10 cellular contexts compared by ENCODE assay signal in the genomic region with DNA sequence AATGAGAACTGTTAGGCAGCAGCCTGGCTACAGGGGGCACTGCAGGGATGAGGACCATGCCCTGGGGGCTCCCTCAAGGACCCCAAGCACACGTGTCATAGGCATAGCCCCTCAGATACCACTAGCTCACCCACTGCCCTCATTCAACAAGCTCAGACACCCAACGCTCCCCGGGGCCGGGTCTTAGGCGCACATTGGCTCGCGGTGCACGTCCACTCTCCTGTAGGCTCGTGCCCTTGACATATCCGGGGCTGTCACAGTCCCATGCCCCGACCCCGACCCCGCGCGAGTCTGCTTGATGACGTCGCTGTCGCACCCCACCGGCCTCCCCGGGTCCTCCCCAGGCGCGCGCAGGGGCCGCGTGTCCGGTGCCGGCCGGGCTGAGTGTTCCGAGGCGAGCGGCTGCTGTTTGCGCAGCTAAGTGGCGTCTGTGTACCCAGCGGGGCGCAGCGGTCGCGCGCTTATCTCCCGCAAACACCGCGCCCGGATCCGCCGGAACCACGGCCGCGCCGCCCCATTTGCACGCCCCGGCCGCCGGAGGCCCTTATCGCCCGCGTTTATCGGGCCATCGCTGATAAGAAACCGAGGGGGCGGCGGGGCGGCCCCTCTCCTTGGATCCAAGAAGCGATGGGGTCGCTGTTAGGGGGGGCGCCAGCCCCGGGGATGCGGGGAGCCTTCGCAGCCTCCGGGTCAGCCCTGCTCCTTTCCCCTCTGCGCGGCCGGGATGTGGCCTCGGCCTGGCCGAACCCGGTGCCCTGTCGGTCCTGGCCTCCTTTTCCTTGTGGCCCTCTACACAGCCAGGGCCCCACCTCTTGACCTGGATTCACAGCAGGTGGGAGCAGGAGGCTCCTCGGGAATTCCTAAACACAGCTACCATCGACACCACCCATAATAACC. TPM values are rescaled to one million over a fixed set of nuclear protein-coding genes. Genes with fewer than 3 reads are reported as not detected.
DNase-seq lines count a peak whose midpoint lies in the region; ATAC-seq and TF ChIP-seq lines count a peak whose summit lies in the region.
"Had no signal": no experiment of that assay in that cellular context is flagged by ENCODE, and none has a peak within 500 bp of the region (broad histone marks: within the 10 kb centered on the region; RNA-seq: fewer than 3 reads in every experiment).

No MANE protein-coding gene starts in this region.

- CTCF ChIA-PET in activated CD8-positive, alpha-beta T cell treated with anti-CD3 and anti-CD28 coated beads for 36 hours (lab: Charles Lee): interaction anchor here (0.6 to 2.5 kb wide), 7 partner anchors 11 to 74 kb away, joined by 3 to 14 read pairs (median 4); a partner anchor contains a TSS

- no peaks in the 10 kb centered on the region for H3K4me1 ChIP-seq in iPS DF 6.9 (ENCODE audit: control insufficient read depth, insufficient read depth, low read length)
- peaks cover 12% of the 10 kb centered on the region for H3K4me1 ChIP-seq in smooth muscle cell (ENCODE audit: low read depth)

- H3K4me3 Mint-ChIP-seq in activated CD8-positive, alpha-beta T cell treated with anti-CD3 and anti-CD28 coated beads for 36 hours: peak overlapping the region; percentile 41
- H3K4me3 Mint-ChIP-seq: activated B cell treated with CpG ODN at 0.5 μM for 24 hours had no signal

- no peaks in the 10 kb centered on the region for H3K4me1 Mint-ChIP-seq in activated CD8-positive, alpha-beta T cell treated with anti-CD3 and anti-CD28 coated beads for 36 hours (ENCODE audit: low read depth)

- peak overlapping the region; percentile 37 for H2AFZ ChIP-seq in smooth muscle cell (ENCODE audit: low read depth)

- peak overlapping the region; percentile 39 for H3K9ac ChIP-seq in smooth muscle cell (ENCODE audit: low read depth)

- H3K4me3 ChIP-seq in iPS DF 6.9 (ENCODE audit: low read length) (peak overlapping the region; percentile 65; the same call in 1 of the 2 replicates), smooth muscle cell (peak overlapping the region; percentile 51)

- POLR2A ChIA-PET in activated CD8-positive, alpha-beta T cell treated with anti-CD3 and anti-CD28 coated beads for 36 hours (lab: Charles Lee): interaction anchor here (1.7 kb wide), 1 partner anchor 10 kb away, joined by 5 read pairs; no protein-coding TSS in a partner anchor

- peak; percentile 34 for ATAC-seq in activated CD8-positive, alpha-beta T cell treated with anti-CD3 and anti-CD28 coated beads for 36 hours
- ATAC-seq in GM18498 (IDR thresholded peaks at IDR 0.05; ENCODE audit: unreplicated experiment): no peak

- DNase-seq in NCI-H146 (lab: John Stamatoyannopoulos, UW): peak; percentile 23
- no peak for DNase-seq in NCI-H146 treated with DMSO at 0.1 percent for 48 hours (lab: John Stamatoyannopoulos, UW; ENCODE audit: unreplicated experiment)
- DNase-seq in activated CD8-positive, alpha-beta T cell treated with anti-CD3 and anti-CD28 coated beads for 36 hours: peak; percentile 28
- no peak for DNase-seq in iPS DF 6.9 (ENCODE audit: low read depth, low spot score)
- no peak for DNase-seq in smooth muscle cell (lab: John Stamatoyannopoulos, UW; ENCODE audit: unreplicated experiment)
- DNase-seq in activated effector memory CD4-positive, alpha-beta T cell treated with Interleukin-2 at 50 U/mL for 16 hours: no peak
- DNase-seq in T-helper 1 cell: no peak
- DNase-seq: activated B cell treated with CpG ODN at 0.5 μM for 24 hours had no signal

- H3K27me3 Mint-ChIP-seq in activated CD8-positive, alpha-beta T cell treated with anti-CD3 and anti-CD28 coated beads for 36 hours: peaks cover 33% of the 10 kb centered on the region

- H3K36me3 Mint-ChIP-seq in activated CD8-positive, alpha-beta T cell treated with anti-CD3 and anti-CD28 coated beads for 36 hours (ENCODE audit: low read depth): no peaks in the 10 kb centered on the region
- H3K36me3 Mint-ChIP-seq: CD8-positive, alpha-beta memory T cell had no signal

- H3K79me2 ChIP-seq in smooth muscle cell (ENCODE audit: low read depth): no peaks in the 10 kb centered on the region

- no peaks in the 10 kb centered on the region for H3F3A ChIP-seq in smooth muscle cell (ENCODE audit: low read depth)

- no peaks in the 10 kb centered on the region for H3K9me3 Mint-ChIP-seq in activated CD8-positive, alpha-beta T cell treated with anti-CD3 and anti-CD28 coated beads for 36 hours
- H3K9me3 Mint-ChIP-seq: activated B cell treated with CpG ODN at 0.5 μM for 24 hours; CD8-positive, alpha-beta memory T cell had no signal

- H3K36me3 ChIP-seq in iPS DF 6.9 (ENCODE audit: control insufficient read depth, insufficient read depth, low read length) (no peaks in the 10 kb centered on the region), smooth muscle cell (ENCODE audit: low read depth) (no peaks in the 10 kb centered on the region)

- H3K9me3 ChIP-seq in iPS DF 6.9 (ENCODE audit: control insufficient read depth, insufficient read depth, low read length): no peaks in the 10 kb centered on the region
- no peaks in the 10 kb centered on the region for H3K9me3 ChIP-seq in smooth muscle cell (replicated peaks; ENCODE audit: low read depth)

- H3K27me3 ChIP-seq in iPS DF 6.9 (ENCODE audit: control insufficient read depth, insufficient read depth, low read length): no peaks in the 10 kb centered on the region; the same call in 1 of the 2 replicates
- peaks cover 91% of the 10 kb centered on the region for H3K27me3 ChIP-seq in smooth muscle cell (ENCODE audit: low read depth)

- no peaks in the 10 kb centered on the region for H4K20me1 ChIP-seq in smooth muscle cell (ENCODE audit: low read depth)

- intact Hi-C loops in activated CD8-positive, alpha-beta T cell treated with anti-CD3 and anti-CD28 coated beads for 36 hours (cut with micrococcal nuclease): no loop called here

- H3K27ac ChIP-seq in iPS DF 6.9 (ENCODE audit: low read length) (no peak overlapping the region), smooth muscle cell (ENCODE audit: low read depth) (no peak overlapping the region)

- TF ChIP-seq CTCF in activated CD8-positive, alpha-beta T cell treated with anti-CD3 and anti-CD28 coated beads for 36 hours (IDR thresholded peaks at IDR 0.05): no peak
- peak; percentile 19 for TF ChIP-seq CTCF in smooth muscle cell (IDR thresholded peaks at IDR 0.05; ENCODE audit: borderline replicate concordance, insufficient read depth, poor library complexity, severe bottlenecking)

- WGBS in iPS DF 6.9 (ENCODE audit: insufficient coverage, insufficient read length): no CpG with 5 or more reads among the region's 78 CpGs
- WGBS in smooth muscle cell (ENCODE audit: low lambda C conversion rate): 2% methylated on average over 62 of the region's 78 CpGs

- H3K27ac Mint-ChIP-seq in activated CD8-positive, alpha-beta T cell treated with anti-CD3 and anti-CD28 coated beads for 36 hours: no peak overlapping the region
- H3K27ac Mint-ChIP-seq: activated B cell treated with CpG ODN at 0.5 μM for 24 hours; CD8-positive, alpha-beta memory T cell had no signal

- peak overlapping the region; percentile 93 for H3K4me2 ChIP-seq in smooth muscle cell

RNA-seq across cellular contexts. Expression of a gene that starts 20.7 kb away (rescaled TPM):
- 1 to 10 TPM; 1.7 to 2.4 TPM for total RNA-seq in activated CD8-positive, alpha-beta T cell treated with anti-CD3 and anti-CD28 coated beads for 36 hours
- total RNA-seq in smooth muscle cell: 0.49 and 1.3 TPM in 2 replicates
- polyA plus RNA-seq in smooth muscle cell: 1.5 and 1.6 TPM in 2 replicates

RNA-seq across cellular contexts. Expression of a gene that starts 30.0 kb away (rescaled TPM):
- total RNA-seq in activated CD8-positive, alpha-beta T cell treated with anti-CD3 and anti-CD28 coated beads for 36 hours: under 1 TPM in 1 of 2 experiments, not detected in 1; 0.29 TPM
- not detected in 2 replicates for total RNA-seq in smooth muscle cell
- polyA plus RNA-seq in smooth muscle cell: 0.33 TPM in 1 of 2 replicates, not detected in the other
- total RNA-seq: activated B cell treated with CpG ODN at 0.5 μM for 24 hours; CD8-positive, alpha-beta memory T cell had no signal
- polyA plus RNA-seq: CD8-positive, alpha-beta memory T cell had no signal

RNA-seq across cellular contexts. Expression of a gene that starts 31.0 kb away (rescaled TPM):
- total RNA-seq in activated CD8-positive, alpha-beta T cell treated with anti-CD3 and anti-CD28 coated beads for 36 hours: 10 to 100 TPM; 26.1 to 28.5 TPM
- 25.2 and 35.1 TPM in 2 replicates for total RNA-seq in smooth muscle cell
- polyA plus RNA-seq in smooth muscle cell: 36.1 and 39.9 TPM in 2 replicates

RNA-seq across cellular contexts. Expression of a gene that starts 41.5 kb away (rescaled TPM):
- total RNA-seq in activated CD8-positive, alpha-beta T cell treated with anti-CD3 and anti-CD28 coated beads for 36 hours: not detected
- total RNA-seq in smooth muscle cell: not detected in 2 replicates
- not detected in 2 replicates for polyA plus RNA-seq in smooth muscle cell
- total RNA-seq: activated B cell treated with CpG ODN at 0.5 μM for 24 hours; CD8-positive, alpha-beta memory T cell had no signal
- polyA plus RNA-seq: CD8-positive, alpha-beta memory T cell had no signal

Comparison
In these comparisons a context has a peak if more than half of its experiments do, and no peak if none do; other contexts are left out.
1. DNase-seq: peak in NCI-H146 (single experiment) and activated CD8-positive, alpha-beta T cell treated with anti-CD3 and anti-CD28 coated beads for 36 hours (single experiment); none in NCI-H146 treated with DMSO at 0.1 percent for 48 hours (single experiment), iPS DF 6.9 (single experiment), smooth muscle cell (single experiment), activated effector memory CD4-positive, alpha-beta T cell treated with Interleukin-2 at 50 U/mL for 16 hours (single experiment) and T-helper 1 cell (0 of 5).